In genomic region chr10:56360583-56360966, GRCh38 we compare ENCODE assay signal across 8 cellular contexts. TPM values are rescaled to one million over a fixed set of nuclear protein-coding genes. Genes with fewer than 3 reads are reported as not detected.
DNase-seq lines count a peak whose midpoint lies in the region; ATAC-seq and TF ChIP-seq lines count a peak whose summit lies in the region.

No MANE protein-coding gene starts in this region.

- no peaks in the 10 kb centered on the region for H4K20me1 ChIP-seq in OCI-LY3 (ENCODE audit: insufficient read depth, low read length)

- H3K27ac Mint-ChIP-seq in CD8-positive, alpha-beta memory T cell = peak overlapping the region; percentile 67 to 96 (median 88)
- H3K27ac Mint-ChIP-seq in osteocyte (ENCODE audit: unreplicated experiment) = peak overlapping the region; percentile 42

- H3K27ac ChIP-seq in CD8-positive, alpha-beta memory T cell (ENCODE audit: low read depth, low read length) = peak overlapping the region; percentile 68
- peak overlapping the region; percentile 57 for H3K27ac ChIP-seq in OCI-LY3 (ENCODE audit: low read length)

- peak overlapping the region; percentile 84; the same call in 1 of the 2 replicates for H2AFZ ChIP-seq in OCI-LY3 (ENCODE audit: low read depth, low read length)

- ATAC-seq in HG03280 (IDR thresholded peaks at IDR 0.05; ENCODE audit: unreplicated experiment) (no peak), GM21619 (IDR thresholded peaks at IDR 0.05; ENCODE audit: unreplicated experiment) (no peak), HG03432 (IDR thresholded peaks at IDR 0.05; ENCODE audit: unreplicated experiment) (no peak)

- peak overlapping the region; percentile 91 for H3K4me2 ChIP-seq in OCI-LY3 (ENCODE audit: low read length)

- H3K9me3 ChIP-seq in CD8-positive, alpha-beta memory T cell (ENCODE audit: low read length) = no peaks in the 10 kb centered on the region
- H3K9me3 ChIP-seq in OCI-LY3 (ENCODE audit: insufficient read depth, low read length) = no peaks in the 10 kb centered on the region

- H3K4me3 Mint-ChIP-seq in CD8-positive, alpha-beta memory T cell = peak overlapping the region; percentile 91 to 97 (median 94)
- peak overlapping the region; percentile 91 for H3K4me3 Mint-ChIP-seq in osteocyte (ENCODE audit: unreplicated experiment)

- no peaks in the 10 kb centered on the region for H3K9me3 Mint-ChIP-seq in CD8-positive, alpha-beta memory T cell
- no peaks in the 10 kb centered on the region for H3K9me3 Mint-ChIP-seq in osteocyte (ENCODE audit: unreplicated experiment)

- H3K9ac ChIP-seq in OCI-LY3 (ENCODE audit: low read length) = peak overlapping the region; percentile 98

- no peaks in the 10 kb centered on the region for H3K36me3 ChIP-seq in CD8-positive, alpha-beta memory T cell (ENCODE audit: insufficient read depth, low read length)
- H3K36me3 ChIP-seq in OCI-LY3 (replicated peaks; ENCODE audit: low read depth, low read length) = peaks cover 22% of the 10 kb centered on the region

- no peaks in the 10 kb centered on the region for H3K27me3 ChIP-seq in CD8-positive, alpha-beta memory T cell (ENCODE audit: insufficient read depth, low read length, poor library complexity, severe bottlenecking)
- H3K27me3 ChIP-seq in OCI-LY3 (ENCODE audit: low read depth, low read length) = no peaks in the 10 kb centered on the region

- H3K4me3 ChIP-seq in CD8-positive, alpha-beta memory T cell (ENCODE audit: low read length) = peak overlapping the region; percentile 79
- H3K4me3 ChIP-seq in OCI-LY3 (ENCODE audit: low read length) = peak overlapping the region; percentile 99

- no peak for TF ChIP-seq POLR2A in erythroblast (IDR thresholded peaks at IDR 0.05; ENCODE audit: low read length)

- H3K4me1 ChIP-seq in CD8-positive, alpha-beta memory T cell (ENCODE audit: insufficient read depth, low read length) = peaks cover 6% of the 10 kb centered on the region
- H3K4me1 ChIP-seq in OCI-LY3 (ENCODE audit: low read length) = peaks cover 9% of the 10 kb centered on the region

- no peak for TF ChIP-seq CTCF in OCI-LY3 (IDR thresholded peaks at IDR 0.05; ENCODE audit: low read depth, low read length)
- no peak for TF ChIP-seq CTCF in osteocyte (IDR thresholded peaks at IDR 0.05)

- H3K79me2 ChIP-seq in OCI-LY3 (ENCODE audit: low read length) = peaks cover 42% of the 10 kb centered on the region

- CTCF ChIA-PET in CD8-positive, alpha-beta memory T cell (lab: Charles Lee) = no interaction called here

- POLR2A ChIA-PET in CD8-positive, alpha-beta memory T cell (lab: Charles Lee) = no interaction called here

- peaks cover 0 to 4% of the 10 kb centered on the region in 2 donors for H3K27me3 Mint-ChIP-seq in CD8-positive, alpha-beta memory T cell
- no peaks in the 10 kb centered on the region for H3K27me3 Mint-ChIP-seq in osteocyte (ENCODE audit: unreplicated experiment)

- no peak for DNase-seq in CD8-positive, alpha-beta memory T cell
- DNase-seq in erythroblast (lab: John Stamatoyannopoulos, UW) (peak; percentile 34 to 47), osteocyte (ENCODE audit: extremely low spot score, unreplicated experiment) (no peak), COLO668 (lab: John Stamatoyannopoulos, UW; ENCODE audit: unreplicated experiment) (no peak)

- H3K36me3 Mint-ChIP-seq in CD8-positive, alpha-beta memory T cell = peaks cover 0 to 8% (median 0%) of the 10 kb centered on the region in 3 donors
- peaks cover 3% of the 10 kb centered on the region for H3K36me3 Mint-ChIP-seq in osteocyte (ENCODE audit: unreplicated experiment)

- H3K4me1 Mint-ChIP-seq in CD8-positive, alpha-beta memory T cell = peaks cover 19 to 50% (median 35%) of the 10 kb centered on the region in 3 donors
- H3K4me1 Mint-ChIP-seq in osteocyte (ENCODE audit: unreplicated experiment) = peaks cover 21% of the 10 kb centered on the region

RNA-seq across cellular contexts. Expression of gene ZWINT, which starts 0.5 kb away (rescaled TPM):
- total RNA-seq in CD8-positive, alpha-beta memory T cell = 100 to 1,000 TPM; 114 to 120 TPM
- polyA plus RNA-seq in CD8-positive, alpha-beta memory T cell = 5.8 TPM
- total RNA-seq in osteocyte = 10.9 and 11.5 TPM in 2 replicates

Comparison
In these comparisons a context has a peak if more than half of its experiments do, and no peak if none do; other contexts are left out.
1. DNase-seq: peak in erythroblast (2 of 2); none in CD8-positive, alpha-beta memory T cell (0 of 5), osteocyte (single experiment) and COLO668 (single experiment).